In genomic region chr2:20309001-20309400, GRCh38 we compare ENCODE assay signal across 13 cellular contexts. TPM values are rescaled to one million over a fixed set of nuclear protein-coding genes. Genes with fewer than 3 reads are reported as not detected.
A peak's percentile ranks its signal among the peaks of the same experiment; 100 is the strongest.
DNase-seq lines count a peak whose midpoint lies in the region; ATAC-seq and TF ChIP-seq lines count a peak whose summit lies in the region.
"Had no signal": no experiment of that assay in that cellular context is flagged by ENCODE, and none has a peak within 500 bp of the region (broad histone marks: within the 10 kb centered on the region; RNA-seq: fewer than 3 reads in every experiment).

No MANE protein-coding gene starts in this region.

- H3K9me3 Mint-ChIP-seq in activated naive CD8-positive, alpha-beta T cell (ENCODE audit: low read depth) = no peaks in the 10 kb centered on the region
- no peaks in the 10 kb centered on the region for H3K9me3 Mint-ChIP-seq in activated naive CD8-positive, alpha-beta T cell treated with anti-CD3 and anti-CD28 coated beads for 36 hours
- H3K9me3 Mint-ChIP-seq in activated T-helper 17 cell treated with anti-CD3 and anti-CD28 coated beads, Interleukin-2, amount 50 U/mL, for 72 hours = no peaks in the 10 kb centered on the region
- no peaks in the 10 kb centered on the region for H3K9me3 Mint-ChIP-seq in stimulated activated effector memory CD8-positive, alpha-beta T cell treated with anti-CD3 and anti-CD28 coated beads, Interleukin-12 subunit alpha, Interleukin-12 subunit beta, amount 100 ng/mL, for 72 hours
- H3K9me3 Mint-ChIP-seq: IgD-negative memory B cell had no signal

- no peaks in the 10 kb centered on the region for H3K9me3 ChIP-seq in BE2C

- no peak for DNase-seq in activated naive CD8-positive, alpha-beta T cell treated with anti-CD3 and anti-CD28 coated beads for 36 hours
- DNase-seq in COLO829 (ENCODE audit: low spot score) (peak; percentile 22), NCI-H2029 treated with DMSO at 0.1 percent for 48 hours (lab: John Stamatoyannopoulos, UW) (no peak), BE2C (no peak)
- DNase-seq in stimulated activated effector memory CD8-positive, alpha-beta T cell treated with anti-CD3 and anti-CD28 coated beads, Interleukin-12 subunit alpha, Interleukin-12 subunit beta, amount 100 ng/mL, for 72 hours (ENCODE audit: low spot score in 2 of 2) = no peak
- DNase-seq: Calu3, DMS 273 treated with DMSO at 0.1 percent for 48 hours, GM23248, H9 had no signal

- no peaks in the 10 kb centered on the region for H3K27me3 Mint-ChIP-seq in activated naive CD8-positive, alpha-beta T cell
- no peaks in the 10 kb centered on the region for H3K27me3 Mint-ChIP-seq in activated naive CD8-positive, alpha-beta T cell treated with anti-CD3 and anti-CD28 coated beads for 36 hours
- H3K27me3 Mint-ChIP-seq in activated T-helper 17 cell treated with anti-CD3 and anti-CD28 coated beads, Interleukin-2, amount 50 U/mL, for 72 hours = no peaks in the 10 kb centered on the region
- H3K27me3 Mint-ChIP-seq: B cell, IgD-negative memory B cell had no signal

- H3K4me1 ChIP-seq in BE2C = no peaks in the 10 kb centered on the region

- TF ChIP-seq CTCF in BE2C (IDR thresholded peaks at IDR 0.05; ENCODE audit: low read depth, low read length) = no peak

- peaks cover 15% of the 10 kb centered on the region for H3K36me3 Mint-ChIP-seq in activated naive CD8-positive, alpha-beta T cell
- peaks cover 24% of the 10 kb centered on the region for H3K36me3 Mint-ChIP-seq in activated naive CD8-positive, alpha-beta T cell treated with anti-CD3 and anti-CD28 coated beads for 36 hours
- peaks cover 93% of the 10 kb centered on the region for H3K36me3 Mint-ChIP-seq in activated T-helper 17 cell treated with anti-CD3 and anti-CD28 coated beads, Interleukin-2, amount 50 U/mL, for 72 hours (ENCODE audit: low read depth)
- H3K36me3 Mint-ChIP-seq in stimulated activated effector memory CD8-positive, alpha-beta T cell treated with anti-CD3 and anti-CD28 coated beads, Interleukin-12 subunit alpha, Interleukin-12 subunit beta, amount 100 ng/mL, for 72 hours = no peaks in the 10 kb centered on the region

- H3K4me3 ChIP-seq in BE2C (ENCODE audit: low read depth, low read length) = no peak overlapping the region
- H3K4me3 ChIP-seq: GM23248 had no signal

- no peak for ATAC-seq in activated T-helper 17 cell treated with anti-CD3 and anti-CD28 coated beads, Interleukin-2, amount 50 U/mL, for 72 hours (replicated peaks)
- no peak for ATAC-seq in stimulated activated effector memory CD8-positive, alpha-beta T cell treated with anti-CD3 and anti-CD28 coated beads, Interleukin-12 subunit alpha, Interleukin-12 subunit beta, amount 100 ng/mL, for 72 hours

- no peak overlapping the region for H3K4me3 Mint-ChIP-seq in activated naive CD8-positive, alpha-beta T cell
- no peak overlapping the region for H3K4me3 Mint-ChIP-seq in activated naive CD8-positive, alpha-beta T cell treated with anti-CD3 and anti-CD28 coated beads for 36 hours
- H3K4me3 Mint-ChIP-seq in activated T-helper 17 cell treated with anti-CD3 and anti-CD28 coated beads, Interleukin-2, amount 50 U/mL, for 72 hours = no peak overlapping the region
- no peak overlapping the region for H3K4me3 Mint-ChIP-seq in stimulated activated effector memory CD8-positive, alpha-beta T cell treated with anti-CD3 and anti-CD28 coated beads, Interleukin-12 subunit alpha, Interleukin-12 subunit beta, amount 100 ng/mL, for 72 hours
- H3K4me3 Mint-ChIP-seq: B cell, H9, IgD-negative memory B cell had no signal

- peaks cover 22% of the 10 kb centered on the region for H3K4me1 Mint-ChIP-seq in activated naive CD8-positive, alpha-beta T cell (ENCODE audit: low read depth)
- H3K4me1 Mint-ChIP-seq in activated naive CD8-positive, alpha-beta T cell treated with anti-CD3 and anti-CD28 coated beads for 36 hours = peaks cover 9% of the 10 kb centered on the region
- peaks cover 11% of the 10 kb centered on the region for H3K4me1 Mint-ChIP-seq in activated T-helper 17 cell treated with anti-CD3 and anti-CD28 coated beads, Interleukin-2, amount 50 U/mL, for 72 hours
- H3K4me1 Mint-ChIP-seq in stimulated activated effector memory CD8-positive, alpha-beta T cell treated with anti-CD3 and anti-CD28 coated beads, Interleukin-12 subunit alpha, Interleukin-12 subunit beta, amount 100 ng/mL, for 72 hours = peaks cover 10% of the 10 kb centered on the region
- H3K4me1 Mint-ChIP-seq: B cell had no signal

- H3K27ac Mint-ChIP-seq in activated naive CD8-positive, alpha-beta T cell = peak overlapping the region; percentile 34
- no peak overlapping the region for H3K27ac Mint-ChIP-seq in activated naive CD8-positive, alpha-beta T cell treated with anti-CD3 and anti-CD28 coated beads for 36 hours
- H3K27ac Mint-ChIP-seq in activated T-helper 17 cell treated with anti-CD3 and anti-CD28 coated beads, Interleukin-2, amount 50 U/mL, for 72 hours = peak overlapping the region; percentile 17
- peak overlapping the region; percentile 41 for H3K27ac Mint-ChIP-seq in stimulated activated effector memory CD8-positive, alpha-beta T cell treated with anti-CD3 and anti-CD28 coated beads, Interleukin-12 subunit alpha, Interleukin-12 subunit beta, amount 100 ng/mL, for 72 hours
- H3K27ac Mint-ChIP-seq: H9 had no signal

- H3K36me3 ChIP-seq in BE2C = peaks cover 82% of the 10 kb centered on the region

- H3K27me3 ChIP-seq in BE2C = no peaks in the 10 kb centered on the region

RNA-seq across cellular contexts. Expression of gene PUM2, which starts 41.6 kb away (rescaled TPM):
- 100 to 1,000 TPM; 107 to 108 TPM for total RNA-seq in activated naive CD8-positive, alpha-beta T cell treated with anti-CD3 and anti-CD28 coated beads for 36 hours
- total RNA-seq in activated T-helper 17 cell treated with anti-CD3 and anti-CD28 coated beads, Interleukin-2, amount 50 U/mL, for 72 hours = 100 to 1,000 TPM; 113 to 120 TPM
- polyA plus RNA-seq in BE2C (2012; ENCODE audit: insufficient read depth, insufficient read length, low read depth) = 55.2 TPM
